Comparison of ENCODE assay signal across 18 cellular contexts in the genomic region with DNA sequence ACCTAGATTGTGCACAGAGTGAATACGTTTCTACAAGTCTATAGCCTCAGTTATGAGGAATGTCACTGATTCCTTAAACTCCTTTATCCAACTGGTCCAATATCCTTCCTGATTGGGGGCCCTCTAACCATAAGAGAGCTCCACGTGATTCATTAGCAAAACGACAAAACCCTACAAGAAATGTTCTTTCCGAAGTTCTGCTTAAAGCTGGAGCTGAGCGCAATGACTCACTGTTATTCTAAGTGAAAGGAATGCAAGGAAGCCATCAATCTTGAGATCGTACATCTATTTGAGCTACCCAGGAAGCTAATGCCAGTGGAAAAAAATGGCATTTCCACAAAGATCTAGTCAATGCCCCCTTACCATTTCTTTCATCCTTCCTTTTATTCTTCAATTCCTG.
DNase-seq lines count a peak whose midpoint lies in the region; ATAC-seq and TF ChIP-seq lines count a peak whose summit lies in the region.
"Had no signal": no experiment of that assay in that cellular context is flagged by ENCODE, and none has a peak within 500 bp of the region (broad histone marks: within the 10 kb centered on the region; RNA-seq: fewer than 3 reads in every experiment).

No MANE protein-coding gene starts in this region.

- H3K27ac ChIP-seq in breast epithelium = no peak overlapping the region
- H3K27ac ChIP-seq in colonic mucosa = no peak overlapping the region
- no peak overlapping the region for H3K27ac ChIP-seq in CD4-positive, alpha-beta T cell (ENCODE audit: low read depth, low read length)
- H3K27ac ChIP-seq: 22Rv1, gastrocnemius medialis, HL-60, VCaP had no signal

- POLR2A ChIA-PET in MCF 10A (lab: Yijun Ruan, JAX) = interaction anchor here (0.6 to 3.9 kb wide), 8 partner anchors 9 to 203 kb away, joined by 3 to 26 read pairs (median 4); no protein-coding TSS in a partner anchor
- POLR2A ChIA-PET in CD4-positive, alpha-beta T cell (lab: Charles Lee) = no interaction called here

- peak overlapping the region; percentile 43 for H3K4me3 Mint-ChIP-seq in MCF 10A (ENCODE audit: unreplicated experiment)
- H3K4me3 Mint-ChIP-seq in CD4-positive, alpha-beta T cell = no peak overlapping the region
- H3K4me3 Mint-ChIP-seq: brain had no signal

- H3K9me3 ChIP-seq in breast epithelium = no peaks in the 10 kb centered on the region
- no peaks in the 10 kb centered on the region for H3K9me3 ChIP-seq in colonic mucosa
- H3K9me3 ChIP-seq in CD4-positive, alpha-beta T cell (ENCODE audit: control insufficient read depth, low read length) = no peaks in the 10 kb centered on the region
- H3K9me3 ChIP-seq: gastrocnemius medialis had no signal

- no peak overlapping the region for H3K4me3 ChIP-seq in breast epithelium
- no peak overlapping the region for H3K4me3 ChIP-seq in colonic mucosa
- H3K4me3 ChIP-seq: gastrocnemius medialis had no signal

- peaks cover 39% of the 10 kb centered on the region for H3K4me1 Mint-ChIP-seq in MCF 10A (ENCODE audit: insufficient read depth, unreplicated experiment)
- H3K4me1 Mint-ChIP-seq in CD4-positive, alpha-beta T cell (ENCODE audit: low read depth) = no peaks in the 10 kb centered on the region

- no peaks in the 10 kb centered on the region for H3K36me3 ChIP-seq in breast epithelium
- H3K36me3 ChIP-seq in colonic mucosa = no peaks in the 10 kb centered on the region
- H3K36me3 ChIP-seq: gastrocnemius medialis had no signal

- TF ChIP-seq CTCF in MCF 10A (IDR thresholded peaks at IDR 0.05; ENCODE audit: unreplicated experiment) (no peak), breast epithelium (IDR thresholded peaks at IDR 0.05) (no peak), colonic mucosa (IDR thresholded peaks at IDR 0.05) (no peak)
- no peak for TF ChIP-seq CTCF in CD4-positive, alpha-beta T cell (IDR thresholded peaks at IDR 0.05)

- H3K4me1 ChIP-seq in breast epithelium (no peaks in the 10 kb centered on the region), colonic mucosa (no peaks in the 10 kb centered on the region)
- H3K4me1 ChIP-seq: gastrocnemius medialis had no signal

- intact Hi-C loops in MCF 10A (cut with micrococcal nuclease) = loop anchor here (5.0 kb wide), 1 partner anchor 86 kb away; no protein-coding TSS in a partner anchor
- intact Hi-C loops in breast epithelium (cut with DNase I; ENCODE audit: low total_unique reads) = no loop called here
- intact Hi-C loops in colonic mucosa (cut with DNase I) = no loop called here
- intact Hi-C loops in CD4-positive, alpha-beta T cell (cut with DNase I, micrococcal nuclease) = no loop called here

- H3K27ac Mint-ChIP-seq in MCF 10A (ENCODE audit: low read depth, unreplicated experiment) = peak overlapping the region; percentile 91
- H3K27ac Mint-ChIP-seq in CD4-positive, alpha-beta T cell = no peak overlapping the region
- H3K27ac Mint-ChIP-seq: brain had no signal

- H3K36me3 Mint-ChIP-seq in MCF 10A (ENCODE audit: insufficient read depth, unreplicated experiment) = no peaks in the 10 kb centered on the region
- H3K36me3 Mint-ChIP-seq in CD4-positive, alpha-beta T cell (ENCODE audit: low read depth) = no peaks in the 10 kb centered on the region
- H3K36me3 Mint-ChIP-seq: brain had no signal

- H3K27me3 ChIP-seq in breast epithelium = no peaks in the 10 kb centered on the region
- no peaks in the 10 kb centered on the region for H3K27me3 ChIP-seq in colonic mucosa
- H3K27me3 ChIP-seq in CD4-positive, alpha-beta T cell (ENCODE audit: control insufficient read depth, insufficient read depth, low read length) = no peaks in the 10 kb centered on the region
- H3K27me3 ChIP-seq: gastrocnemius medialis had no signal

- H3K27me3 Mint-ChIP-seq in MCF 10A (ENCODE audit: insufficient read depth, unreplicated experiment) = no peaks in the 10 kb centered on the region
- no peaks in the 10 kb centered on the region for H3K27me3 Mint-ChIP-seq in CD4-positive, alpha-beta T cell

- H3K9me3 Mint-ChIP-seq in MCF 10A (ENCODE audit: unreplicated experiment) = no peaks in the 10 kb centered on the region
- H3K9me3 Mint-ChIP-seq in CD4-positive, alpha-beta T cell = peaks cover 5% of the 10 kb centered on the region
- H3K9me3 Mint-ChIP-seq: brain had no signal

- DNase-seq in MCF 10A (ENCODE audit: unreplicated experiment) (peak; percentile 79), breast epithelium (ENCODE audit: low spot score in 2 of 2) (no peak), brain pericyte (ENCODE audit: low read depth, low spot score) (peak; percentile 21), islet precursor cell (peak; percentile 61), colonic mucosa (no peak), LoVo (ENCODE audit: low spot score) (no peak)
- no peak for DNase-seq in activated CD4-positive, CD25-positive, alpha-beta regulatory T cell treated with anti-CD3 and anti-CD28 coated beads, Interleukin-2, amount 50 U/mL, for 72 hours
- DNase-seq in CD4-positive, alpha-beta T cell = no peak
- DNase-seq: activated T-cell treated with anti-CD3 and anti-CD28 coated beads, Interleukin-2, amount 50 U/mL, for 1 hour; DND-41; gastrocnemius medialis; NCI-H510A treated with DMSO at 0.1 percent for 48 hours; Right ventricle myocardium superior; substantia nigra had no signal

- no TSS peak for BruUV-seq in MCF 10A (replicated peaks; lab: Mats Ljungman, UMichigan)

- H3K9ac ChIP-seq in colonic mucosa (ENCODE audit: low read depth in 2 of 2, low read length in 2 of 2) = no peak overlapping the region

- ATAC-seq in CD4-positive, alpha-beta T cell (ENCODE audit: poor library complexity) = no peak
- ATAC-seq: gastrocnemius medialis had no signal

- CTCF ChIA-PET in MCF 10A (lab: Yijun Ruan, JAX) = interaction anchor here (0.6 to 1.2 kb wide), 4 partner anchors 10 to 1720 kb away, joined by 3 read pairs; no protein-coding TSS in a partner anchor
- CTCF ChIA-PET in CD4-positive, alpha-beta T cell (lab: Charles Lee) = no interaction called here

- TF ChIP-seq POLR2A in breast epithelium (IDR thresholded peaks at IDR 0.05) = no peak

Comparison
In these comparisons a context has a peak if more than half of its experiments do, and no peak if none do; other contexts are left out.
1. DNase-seq: peak in MCF 10A (single experiment), brain pericyte (single experiment) and islet precursor cell (single experiment); none in breast epithelium (0 of 2), colonic mucosa (single experiment), activated CD4-positive, CD25-positive, alpha-beta regulatory T cell treated with anti-CD3 and anti-CD28 coated beads, Interleukin-2, amount 50 U/mL, for 72 hours (single experiment), CD4-positive, alpha-beta T cell (0 of 10) and LoVo (single experiment).